ENCODE assay signal across 8 cellular contexts in genomic region chr14:67359319-67359774, GRCh38. TPM values are rescaled to one million over a fixed set of nuclear protein-coding genes. Genes with fewer than 3 reads are reported as not detected.
DNase-seq lines count a peak whose midpoint lies in the region; FAIRE-seq and TF ChIP-seq lines count a peak whose summit lies in the region.

No MANE protein-coding gene starts in this region.

- H3K9me3 ChIP-seq in ascending aorta, result no peaks in the 10 kb centered on the region

- H3K27ac ChIP-seq in ascending aorta, result peak overlapping the region; percentile 73 to 87

- H3K4me3 ChIP-seq in GM12865 (ENCODE audit: low read depth, low read length), result peak overlapping the region; percentile 97
- H3K4me3 ChIP-seq in ascending aorta, result peak overlapping the region; percentile 68 to 77

- peaks cover 6 to 33% of the 10 kb centered on the region in 2 donors for H3K4me1 ChIP-seq in ascending aorta

- TF ChIP-seq CTCF in GM12865 (IDR thresholded peaks at IDR 0.05; ENCODE audit: insufficient read depth, low read depth, low read length, missing control alignments) (no peak), ascending aorta (IDR thresholded peaks at IDR 0.05) (no peak)

- intact Hi-C loops in ascending aorta (cut with DNase I), result loop anchor here (10.0 kb wide), 1 partner anchor 335 kb away; the partner anchor contains the start of gene RDH11

- H3K27me3 ChIP-seq in ascending aorta, result no peaks in the 10 kb centered on the region

- DNase-seq in GM12865 (ENCODE audit: low read depth) (no peak), HTR-8/SVneo (ENCODE audit: insufficient read length, low spot score) (peak; percentile 64), ascending aorta (ENCODE audit: low spot score in 2 of 2) (peak in 1 of 2 donors; percentile 65), iPS-NIHi11 (ENCODE audit: low spot score) (peak; percentile 20), stromal cell of bone marrow (ENCODE audit: low read depth) (peak; percentile 17), NCI-H774 (lab: John Stamatoyannopoulos, UW) (no peak), NCI-H82 treated with DMSO at 0.1 percent for 48 hours (lab: John Stamatoyannopoulos, UW; ENCODE audit: unreplicated experiment) (no peak), NCI-H1694 (lab: John Stamatoyannopoulos, UW) (no peak)

- no peaks in the 10 kb centered on the region for H3K36me3 ChIP-seq in ascending aorta

- no peak for FAIRE-seq in HTR-8/SVneo (lab: Jason Lieb, UNC)

RNA-seq across cellular contexts. Expression of gene ATP6V1D, which starts 0.3 kb away (rescaled TPM):
- total RNA-seq in ascending aorta, result 27.6 TPM

RNA-seq across cellular contexts. Expression of gene EIF2S1, which starts 0.8 kb away (rescaled TPM):
- total RNA-seq in ascending aorta, result 55.1 TPM

RNA-seq across cellular contexts. Expression of gene PLEK2, which starts 52.6 kb away (rescaled TPM):
- total RNA-seq in ascending aorta, result 0.53 TPM

Comparison
In these comparisons a context has a peak if more than half of its experiments do, and no peak if none do; other contexts are left out.
1. DNase-seq: peak in HTR-8/SVneo (single experiment), iPS-NIHi11 (single experiment) and stromal cell of bone marrow (single experiment); none in GM12865 (single experiment), NCI-H774 (single experiment), NCI-H82 treated with DMSO at 0.1 percent for 48 hours (single experiment) and NCI-H1694 (single experiment).